Comparison of ENCODE assay signal across 1 cellular context in genomic region chr11:13962562-13963168, GRCh38.
TF ChIP-seq lines count a peak whose summit lies in the region.

TSS of gene SPON1 (plus strand) at chr11:13962723. CDS start at chr11:13962905, 182 bp downstream.

TF ChIP-seq in H1, 55 proteins besides CTCF, POLR2A, EP300 and RAD21 (continued from another document):
- TF ChIP-seq NRF1 (IDR thresholded peaks at IDR 0.05; ENCODE audit: low read depth, low read length) (no peak), HDAC6 (IDR thresholded peaks at IDR 0.05; ENCODE audit: low read depth, low read length) (no peak), RNF2 (IDR thresholded peaks at IDR 0.05; ENCODE audit: borderline replicate concordance, low read depth, low read length, missing control alignments, poor library complexity, severe bottlenecking) (no peak), NANOG (IDR thresholded peaks at IDR 0.05; ENCODE audit: insufficient read depth, low read depth, low read length, poor library complexity, severe bottlenecking) (no peak), ZNF274 (IDR thresholded peaks at IDR 0.05; ENCODE audit: borderline replicate concordance, extremely low read depth, low read length) (no peak), JUND (IDR thresholded peaks at IDR 0.05; ENCODE audit: low read length) (no peak), JUN (IDR thresholded peaks at IDR 0.05; ENCODE audit: low read depth, low read length) (no peak), KDM1A (IDR thresholded peaks at IDR 0.05; ENCODE audit: borderline replicate concordance, low read length) (no peak), CTBP2 (IDR thresholded peaks at IDR 0.05; ENCODE audit: borderline replicate concordance, insufficient read depth, insufficient read length, low read length) (no peak), POLR2AphosphoS5 (IDR thresholded peaks at IDR 0.05; ENCODE audit: low read depth, low read length) (no peak), BRCA1 (IDR thresholded peaks at IDR 0.05; ENCODE audit: low read depth, low read length) (no peak), CBX5 (IDR thresholded peaks at IDR 0.05; ENCODE audit: low read depth, low read length) (no peak), TBP (IDR thresholded peaks at IDR 0.05; ENCODE audit: low read depth, low read length) (no peak), EGR1 (IDR thresholded peaks at IDR 0.05; ENCODE audit: borderline replicate concordance, low read depth, low read length) (no peak), CREB1 (IDR thresholded peaks at IDR 0.05) (no peak), ASH2L (IDR thresholded peaks at IDR 0.05; ENCODE audit: low read length) (no peak), CHD1 (IDR thresholded peaks at IDR 0.05; ENCODE audit: low read depth, low read length) (no peak), SP4 (IDR thresholded peaks at IDR 0.05; ENCODE audit: low read length) (no peak), FOSL1 (IDR thresholded peaks at IDR 0.05; ENCODE audit: insufficient read depth, low read depth, low read length) (no peak), TAF7 (optimal IDR thresholded peaks at IDR 0.05; ENCODE audit: borderline replicate concordance, low read depth, low read length) (no peak), RBBP5 (IDR thresholded peaks at IDR 0.05; ENCODE audit: borderline replicate concordance, low read depth, low read length) (peak; percentile 93), KDM4A (IDR thresholded peaks at IDR 0.05; ENCODE audit: low read depth, low read length, severe bottlenecking) (peak; percentile 88), TCF12 (IDR thresholded peaks at IDR 0.05; ENCODE audit: low read depth, low read length) (no peak), CBX8 (IDR thresholded peaks at IDR 0.05; ENCODE audit: borderline replicate concordance, low read depth, low read length) (no peak), YY1 (IDR thresholded peaks at IDR 0.05; ENCODE audit: low read depth, low read length) (no peak), MAFK (IDR thresholded peaks at IDR 0.05; ENCODE audit: low read depth, low read length) (no peak), ATF2 (IDR thresholded peaks at IDR 0.05; ENCODE audit: low read length) (no peak), RXRA (IDR thresholded peaks at IDR 0.05; ENCODE audit: insufficient read depth, low read depth, low read length) (no peak), CHD2 (IDR thresholded peaks at IDR 0.05; ENCODE audit: low read length) (no peak), SUZ12 (IDR thresholded peaks at IDR 0.05; ENCODE audit: low read length) (peak; percentile 78), POU5F1 (IDR thresholded peaks at IDR 0.05; ENCODE audit: low read depth, low read length) (no peak), SRF (IDR thresholded peaks at IDR 0.05; ENCODE audit: low read depth, low read length) (no peak), ATF3 (IDR thresholded peaks at IDR 0.05; ENCODE audit: insufficient read depth, low read depth, low read length) (no peak), CEBPB (IDR thresholded peaks at IDR 0.05; ENCODE audit: low read depth, low read length) (no peak), SP2 (IDR thresholded peaks at IDR 0.05; ENCODE audit: low read length) (no peak), SIRT6 (IDR thresholded peaks at IDR 0.05; ENCODE audit: low read length) (no peak), CHD7 (IDR thresholded peaks at IDR 0.05; ENCODE audit: insufficient replicate concordance, low read length) (no peak), E2F6 (IDR thresholded peaks at IDR 0.05) (peak; percentile 88), BACH1 (IDR thresholded peaks at IDR 0.05; ENCODE audit: low read length) (no peak), SIX5 (IDR thresholded peaks at IDR 0.05; ENCODE audit: low read depth, low read length) (no peak), SIN3A (conservative IDR thresholded peaks at IDR 0.05 in 1 of 2, IDR thresholded peaks at IDR 0.05 in 1 of 2; ENCODE audit: low read depth in 1 of 2, low read length in 2 of 2) (no peak)
